ENCODE assay signal across 8 cellular contexts in genomic region chr10:119608316-119609155, GRCh38. TPM values are rescaled to one million over a fixed set of nuclear protein-coding genes. Genes with fewer than 3 reads are reported as not detected.
DNase-seq lines count a peak whose midpoint lies in the region; ATAC-seq, FAIRE-seq and TF ChIP-seq lines count a peak whose summit lies in the region.

No MANE protein-coding gene starts in this region.

- TF ChIP-seq EP300 in HepG2 (IDR thresholded peaks at IDR 0.05; ENCODE audit: low read depth in 2 of 2, low read length in 2 of 2): no peak
- no peak for TF ChIP-seq EP300 in HepG2 (CRISPR knock-in tag; IDR thresholded peaks at IDR 0.05; ENCODE audit: borderline replicate concordance)

- peak overlapping the region; percentile 33; the same call in 1 of the 2 replicates for H3K9ac ChIP-seq in HepG2 (ENCODE audit: insufficient read depth, low read depth, low read length)

- intact Hi-C loops in HepG2 (cut with micrococcal nuclease; ENCODE audit: unreplicated experiment): loop anchor here (2.0 to 5.0 kb wide), 2 partner anchors 34 to 739 kb away; no protein-coding TSS in a partner anchor

- H3K36me3 ChIP-seq in SJSA1: no peaks in the 10 kb centered on the region
- H3K36me3 ChIP-seq in HepG2 (replicated peaks in 1 of 2; ENCODE audit: control insufficient read depth in 1 of 2, insufficient read depth in 2 of 2, low read length in 2 of 2): no peaks in the 10 kb centered on the region

- TF ChIP-seq CTCF in GM12875 (IDR thresholded peaks at IDR 0.05; ENCODE audit: borderline replicate concordance, insufficient read depth, low read depth, low read length) (peak; percentile 49), HepG2 (CRISPR knock-in tag; IDR thresholded peaks at IDR 0.05) (peak; percentile 88)

- H4K20me1 ChIP-seq in HepG2 (ENCODE audit: insufficient read depth, low read length): no peaks in the 10 kb centered on the region

- DNase-seq in AG08396 (ENCODE audit: low spot score) (peak; percentile 36), SJSA1 (ENCODE audit: low read depth in 1 of 2, low spot score in 2 of 2) (peak; percentile 26 to 47), caudate nucleus (lab: John Stamatoyannopoulos, UW) (peak in 47 of 61 donors; percentile 3 to 73 (median 22)), HepG2 (ENCODE audit: low spot score) (peak; percentile 36), NOMO-1 treated with dmso at 0.1 percent for 144 hours (lab: John Stamatoyannopoulos, UW; ENCODE audit: unreplicated experiment) (no peak)
- DNase-seq in stimulated activated naive CD4-positive, alpha-beta T cell (lab: John Stamatoyannopoulos, UW): peak in 4 of 6 experiments; percentile 9 to 26 (median 13)

- TF ChIP-seq POLR2A in HepG2 (IDR thresholded peaks at IDR 0.05; ENCODE audit: insufficient read depth in 1 of 2, low read depth in 2 of 2, low read length in 2 of 2): no peak

- in situ Hi-C loops in HepG2 (cut with HindIII; ENCODE audit: extremely low pct_ligation_motif_present, low pct_unique_long_range_greater_than_20kb): no loop called here

- CTCF ChIA-PET in HepG2 (lab: Yijun Ruan, JAX; ENCODE audit: low intra/inter-chr PET ratio, low total read pairs): interaction anchor here (1.1 kb wide), 1 partner anchor 251 kb away, joined by 5 read pairs; no protein-coding TSS in a partner anchor

- 6% methylated on average over 13 of the region's 15 CpGs for WGBS in HepG2 (ENCODE audit: low lambda C conversion rate)

- no TSS peak for BruUV-seq in HepG2 (replicated peaks; lab: Mats Ljungman, UMichigan)

- no peaks in the 10 kb centered on the region for H3K79me2 ChIP-seq in HepG2 (ENCODE audit: insufficient read depth, low read length)

- H3K27ac ChIP-seq in SJSA1 (no peak overlapping the region), caudate nucleus (ENCODE audit: low read depth, low read length) (no peak overlapping the region), HepG2 (ENCODE audit: extremely low read length, insufficient read depth, low read length) (no peak overlapping the region)

- ATAC-seq in HepG2 (peak; percentile 98), HG03469 (IDR thresholded peaks at IDR 0.05; ENCODE audit: unreplicated experiment) (no peak)

- H3K4me2 ChIP-seq in HepG2 (ENCODE audit: low read depth, low read length): peak overlapping the region; percentile 91

- peak overlapping the region; percentile 84 for H2AFZ ChIP-seq in HepG2 (ENCODE audit: low read length)

- FAIRE-seq in HepG2 (lab: Jason Lieb, UNC): peak; percentile 86

- H3K27me3 ChIP-seq in SJSA1 (replicated peaks) (no peaks in the 10 kb centered on the region), HepG2 (ENCODE audit: control insufficient read depth in 1 of 2, insufficient read depth in 2 of 2, low read length in 2 of 2) (peaks cover 0 to 4% of the 10 kb centered on the region in 2 experiments; a peak in 1 of 5 replicates)

- TF ChIP-seq RAD21 in HepG2 (CRISPR knock-in tag; IDR thresholded peaks at IDR 0.05): peak; percentile 77

- POLR2A ChIA-PET in HepG2 (lab: Yijun Ruan, JAX): interaction anchor here (1.2 to 1.5 kb wide), 3 partner anchors 11 to 43 kb away, joined by 4 to 6 read pairs (median 5); partner anchors contain the start of genes BAG3 and TIAL1

- H3K9me3 ChIP-seq in SJSA1 (replicated peaks): no peaks in the 10 kb centered on the region
- no peaks in the 10 kb centered on the region for H3K9me3 ChIP-seq in HepG2 (ENCODE audit: low read length)

- no peak overlapping the region for H3K4me3 ChIP-seq in GM12875 (ENCODE audit: low read depth, low read length)
- no peak overlapping the region for H3K4me3 ChIP-seq in SJSA1
- H3K4me3 ChIP-seq in HepG2 (replicated peaks in 1 of 3; ENCODE audit: insufficient read depth in 1 of 3, low read depth in 2 of 3, low read length in 3 of 3): peak overlapping the region; percentile 39 to 66 (median 53)

- H3K4me1 ChIP-seq in SJSA1 (replicated peaks) (no peaks in the 10 kb centered on the region; the same call in 1 of the 2 replicates), HepG2 (ENCODE audit: insufficient read depth, low read length) (peaks cover 14% of the 10 kb centered on the region)

TF ChIP-seq in HepG2, 621 proteins besides CTCF, POLR2A, EP300 and RAD21 (continues in another document):
- peak; percentile 58 for TF ChIP-seq SMC3 (IDR thresholded peaks at IDR 0.05; ENCODE audit: low read length)
- 0 out of 2 replicates have a peak, but pooled peaks have one; percentile 14 for TF ChIP-seq THAP11 (CRISPR knock-in tag; IDR thresholded peaks at IDR 0.05)
- TF ChIP-seq RBM39 (IDR thresholded peaks at IDR 0.05; ENCODE audit: low read depth, low read length, poor library complexity, severe bottlenecking): no peak
- no peak for TF ChIP-seq ZNF589 (CRISPR knock-in tag; conservative IDR thresholded peaks at IDR 0.05)
- no peak for TF ChIP-seq EEA1 (CRISPR knock-in tag; IDR thresholded peaks at IDR 0.05; ENCODE audit: borderline replicate concordance)
- TF ChIP-seq ERF (CRISPR knock-in tag; IDR thresholded peaks at IDR 0.05): no peak
- TF ChIP-seq GPBP1L1 (CRISPR knock-in tag; IDR thresholded peaks at IDR 0.05): no peak
- TF ChIP-seq ZNF34 (CRISPR knock-in tag; IDR thresholded peaks at IDR 0.05; ENCODE audit: borderline replicate concordance): no peak
- no peak for TF ChIP-seq FOXJ3 (CRISPR knock-in tag; IDR thresholded peaks at IDR 0.05; ENCODE audit: borderline replicate concordance)
- TF ChIP-seq STAG1 (CRISPR knock-in tag; IDR thresholded peaks at IDR 0.05): peak; percentile 86

RNA-seq across cellular contexts. Expression of gene TIAL1, which starts 11.8 kb away (rescaled TPM):
- total RNA-seq in SJSA1 (2014; rRNA removed; shearing (Covaris generic)): 22.9 and 47.8 TPM in 2 replicates
- total RNA-seq in HepG2 (2016; rRNA removed; fragmentation: Illumina TruSeq; extraction: Trizol): 31.5 and 36.6 TPM in 2 replicates
- 19.8 and 22.7 TPM in 2 replicates for total RNA-seq in HepG2 (2016; cell fraction: cytosol; rRNA removed; fragmentation: Illumina TruSeq; extraction: Trizol; ENCODE audit: low read depth)
- 32.7 and 33.0 TPM in 2 replicates for total RNA-seq in HepG2 (2016; cell fraction: insoluble cytoplasmic fraction; rRNA removed; fragmentation: Illumina TruSeq; extraction: Trizol)
- total RNA-seq in HepG2 (2016; cell fraction: membrane; rRNA removed; fragmentation: Illumina TruSeq; extraction: Trizol): 32.9 and 34.8 TPM in 2 replicates
- total RNA-seq in HepG2 (2016; cell fraction: nucleus; rRNA removed; fragmentation: Illumina TruSeq; extraction: Trizol): 74.7 and 93.9 TPM in 2 replicates
- polyA plus RNA-seq in HepG2 (2011; rRNA removed): 145 and 148 TPM in 2 replicates
- polyA plus RNA-seq in HepG2 (2011; cell fraction: cytosol; rRNA removed): 29.6 and 41.0 TPM in 2 replicates
- polyA plus RNA-seq in HepG2 (2011; cell fraction: nucleus; rRNA removed): 368 and 448 TPM in 2 replicates
- 152 and 155 TPM in 2 replicates for polyA plus RNA-seq in HepG2 (2012)
- 16.3 and 18.6 TPM in 2 replicates for polyA plus RNA-seq in HepG2 (2016; cell fraction: cytosol; fragmentation: Illumina TruSeq; extraction: Trizol; ENCODE audit: low read depth)
- 72.0 and 75.0 TPM in 2 replicates for polyA plus RNA-seq in HepG2 (2016; cell fraction: insoluble cytoplasmic fraction; fragmentation: Illumina TruSeq; extraction: Trizol; ENCODE audit: low read depth)
- polyA plus RNA-seq in HepG2 (2016; cell fraction: membrane; fragmentation: Illumina TruSeq; extraction: Trizol; ENCODE audit: low read depth): 36.1 and 39.6 TPM in 2 replicates
- polyA plus RNA-seq in HepG2 (2016; cell fraction: nucleus; fragmentation: Illumina TruSeq; extraction: Trizol; ENCODE audit: insufficient read depth, low read depth): 291 and 317 TPM in 2 replicates
- 17.9 and 42.2 TPM in 2 replicates for polyA minus RNA-seq in HepG2 (2011; rRNA and poly(A)+ RNA removed; ENCODE audit: low replicate concordance)
- polyA minus RNA-seq in HepG2 (2011; cell fraction: cytosol; rRNA and poly(A)+ RNA removed): 27.6 and 31.4 TPM in 2 replicates
- 199 and 216 TPM in 2 replicates for polyA minus RNA-seq in HepG2 (2011; cell fraction: nucleus; rRNA and poly(A)+ RNA removed)

RNA-seq across cellular contexts. Expression of gene BAG3, which starts 42.6 kb away (rescaled TPM):
- 12.6 and 19.7 TPM in 2 replicates for total RNA-seq in SJSA1 (2014; rRNA removed; shearing (Covaris generic))
- total RNA-seq in HepG2 (2016; rRNA removed; fragmentation: Illumina TruSeq; extraction: Trizol): 6.7 and 7.9 TPM in 2 replicates
- 1.7 and 2.0 TPM in 2 replicates for total RNA-seq in HepG2 (2016; cell fraction: cytosol; rRNA removed; fragmentation: Illumina TruSeq; extraction: Trizol; ENCODE audit: low read depth)
- total RNA-seq in HepG2 (2016; cell fraction: insoluble cytoplasmic fraction; rRNA removed; fragmentation: Illumina TruSeq; extraction: Trizol): 6.7 and 7.5 TPM in 2 replicates
- total RNA-seq in HepG2 (2016; cell fraction: membrane; rRNA removed; fragmentation: Illumina TruSeq; extraction: Trizol): 4.9 and 5.1 TPM in 2 replicates
- total RNA-seq in HepG2 (2016; cell fraction: nucleus; rRNA removed; fragmentation: Illumina TruSeq; extraction: Trizol): 4.8 and 6.3 TPM in 2 replicates
- 2.9 and 3.0 TPM in 2 replicates for polyA plus RNA-seq in HepG2 (2011; rRNA removed)
- polyA plus RNA-seq in HepG2 (2011; cell fraction: cytosol; rRNA removed): 2.5 and 3.1 TPM in 2 replicates
- polyA plus RNA-seq in HepG2 (2011; cell fraction: nucleus; rRNA removed): 9.0 and 9.5 TPM in 2 replicates
- 12.7 and 14.8 TPM in 2 replicates for polyA plus RNA-seq in HepG2 (2012)
- polyA plus RNA-seq in HepG2 (2016; cell fraction: cytosol; fragmentation: Illumina TruSeq; extraction: Trizol; ENCODE audit: low read depth): 1.9 and 2.1 TPM in 2 replicates
- 15.1 and 20.8 TPM in 2 replicates for polyA plus RNA-seq in HepG2 (2016; cell fraction: insoluble cytoplasmic fraction; fragmentation: Illumina TruSeq; extraction: Trizol; ENCODE audit: low read depth)
- polyA plus RNA-seq in HepG2 (2016; cell fraction: membrane; fragmentation: Illumina TruSeq; extraction: Trizol; ENCODE audit: low read depth): 3.2 and 4.9 TPM in 2 replicates
- polyA plus RNA-seq in HepG2 (2016; cell fraction: nucleus; fragmentation: Illumina TruSeq; extraction: Trizol; ENCODE audit: insufficient read depth, low read depth): 14.7 and 18.1 TPM in 2 replicates
- polyA minus RNA-seq in HepG2 (2011; rRNA and poly(A)+ RNA removed; ENCODE audit: low replicate concordance): 3.1 and 5.4 TPM in 2 replicates
- 6.2 and 6.5 TPM in 2 replicates for polyA minus RNA-seq in HepG2 (2011; cell fraction: cytosol; rRNA and poly(A)+ RNA removed)
- 2.2 and 3.2 TPM in 2 replicates for polyA minus RNA-seq in HepG2 (2011; cell fraction: nucleus; rRNA and poly(A)+ RNA removed)

Comparison
In these comparisons a context has a peak if more than half of its experiments do, and no peak if none do; other contexts are left out.
1. H3K4me3 ChIP-seq: peak in HepG2 (3 of 3); none in GM12875 (single experiment) and SJSA1 (single experiment).